In genomic region chr20:19809487-19809886, GRCh38 we compare ENCODE assay signal across 31 cellular contexts. TPM values are rescaled to one million over a fixed set of nuclear protein-coding genes. Genes with fewer than 3 reads are reported as not detected.
"Had no signal": no experiment of that assay in that cellular context is flagged by ENCODE, and none has a peak within 500 bp of the region (broad histone marks: within the 10 kb centered on the region; RNA-seq: fewer than 3 reads in every experiment).

No MANE protein-coding gene starts in this region.

- DNase-seq: activated CD4-positive, alpha-beta T cell treated with anti-CD3 and anti-CD28 coated beads, Interleukin-2, amount 10 ng/mL, durations not matched to agents 7 days and 5 days; activated CD4-positive, CD25-positive, alpha-beta regulatory T cell treated with anti-CD3 and anti-CD28 coated beads, Interleukin-2, amount 50 U/mL, for 72 hours; activated CD8-positive, alpha-beta memory T cell treated with anti-CD3 and anti-CD28 coated beads, Interleukin-2, amount 10 ng/mL, durations not matched to agents 7 days and 5 days; activated CD8-positive, alpha-beta T cell treated with anti-CD3 and anti-CD28 coated beads for 36 hours; activated gamma-delta T cell; activated naive CD4-positive, alpha-beta T cell treated with anti-CD3 and anti-CD28 coated beads, Interleukin-2, amount 50 U/mL, for 16 hours; activated naive CD8-positive, alpha-beta T cell treated with anti-CD3 and anti-CD28 coated beads, Interleukin-2, amount 50 U/mL, for 24 hours; activated T-cell treated with anti-CD3 and anti-CD28 coated beads for 4 hours; anterior cingulate cortex; brain microvascular endothelial cell; caudate nucleus; colonic mucosa; dorsolateral prefrontal cortex; effector memory CD8-positive, alpha-beta T cell; esophagus squamous epithelium; head of caudate nucleus; hypothalamus; natural killer cell; spleen; stimulated activated CD4-positive, alpha-beta T cell treated with anti-CD3 and anti-CD28 coated beads, Interleukin-4, amount 100 ng/mL, for 1 hour; stimulated activated naive CD4-positive, alpha-beta T cell; T-helper 1 cell; testis; trophoblast cell; uterus; WERI-Rb-1 had no signal

- H3K36me3 ChIP-seq: brain microvascular endothelial cell, colonic mucosa, spleen, uterus, WERI-Rb-1 had no signal

- ATAC-seq: activated CD8-positive, alpha-beta memory T cell treated with anti-CD3 and anti-CD28 coated beads, Interleukin-2, amount 10 ng/mL, durations not matched to agents 7 days and 5 days; activated CD8-positive, alpha-beta T cell treated with anti-CD3 and anti-CD28 coated beads for 36 hours; activated naive CD8-positive, alpha-beta T cell treated with anti-CD3 and anti-CD28 coated beads, Interleukin-2, amount 50 U/mL, for 24 hours; effector memory CD8-positive, alpha-beta T cell; gastroesophageal sphincter; natural killer cell had no signal

- H3K4me3 Mint-ChIP-seq: activated CD4-positive, alpha-beta T cell treated with anti-CD3 and anti-CD28 coated beads, Interleukin-2, amount 10 ng/mL, durations not matched to agents 7 days and 5 days; activated CD8-positive, alpha-beta memory T cell treated with anti-CD3 and anti-CD28 coated beads, Interleukin-2, amount 10 ng/mL, durations not matched to agents 7 days and 5 days; activated CD8-positive, alpha-beta T cell treated with anti-CD3 and anti-CD28 coated beads for 36 hours; activated naive CD8-positive, alpha-beta T cell treated with anti-CD3 and anti-CD28 coated beads, Interleukin-2, amount 50 U/mL, for 24 hours; activated T-helper 1 cell treated with anti-CD3 and anti-CD28 coated beads, Interleukin-12 subunit alpha, Interleukin-12 subunit beta, Interleukin-2, Interleukin-4 antibody, amounts not matched to agents 30 ng/mL and 10 ng/mL and 1 ng/mL, durations not matched to agents 14 hours and 24 hours and 36 hours; effector memory CD8-positive, alpha-beta T cell; natural killer cell had no signal

- H3K4me1 ChIP-seq: colonic mucosa had no signal

- H3K27me3 Mint-ChIP-seq: effector memory CD8-positive, alpha-beta T cell had no signal

- H3K4me1 Mint-ChIP-seq: activated CD4-positive, alpha-beta T cell treated with anti-CD3 and anti-CD28 coated beads, Interleukin-2, amount 10 ng/mL, durations not matched to agents 7 days and 5 days; natural killer cell had no signal

- H3K27me3 ChIP-seq: brain microvascular endothelial cell, colonic mucosa, dorsolateral prefrontal cortex, esophagus squamous epithelium, gastroesophageal sphincter, spleen, testis, uterus had no signal

- H3K9me3 Mint-ChIP-seq: activated CD4-positive, alpha-beta T cell treated with anti-CD3 and anti-CD28 coated beads, Interleukin-2, amount 10 ng/mL, durations not matched to agents 7 days and 5 days; activated CD8-positive, alpha-beta T cell treated with anti-CD3 and anti-CD28 coated beads for 36 hours; activated naive CD8-positive, alpha-beta T cell treated with anti-CD3 and anti-CD28 coated beads, Interleukin-2, amount 50 U/mL, for 24 hours; activated T-helper 1 cell treated with anti-CD3 and anti-CD28 coated beads, Interleukin-12 subunit alpha, Interleukin-12 subunit beta, Interleukin-2, Interleukin-4 antibody, amounts not matched to agents 30 ng/mL and 10 ng/mL and 1 ng/mL, durations not matched to agents 14 hours and 24 hours and 36 hours; natural killer cell had no signal

- FAIRE-seq: islet of Langerhans, TTC549 had no signal

- H3K27ac ChIP-seq: brain microvascular endothelial cell, colonic mucosa, esophagus squamous epithelium, gastroesophageal sphincter, spleen, testis, uterus, WERI-Rb-1 had no signal

- H3K9me3 ChIP-seq: colonic mucosa, esophagus squamous epithelium, gastroesophageal sphincter, spleen, testis, uterus had no signal

- H3K4me3 ChIP-seq: colonic mucosa, dorsolateral prefrontal cortex, esophagus squamous epithelium, gastroesophageal sphincter, lung, spleen, testis, uterus had no signal

- H3K27ac Mint-ChIP-seq: activated CD4-positive, alpha-beta T cell treated with anti-CD3 and anti-CD28 coated beads, Interleukin-2, amount 10 ng/mL, durations not matched to agents 7 days and 5 days; activated CD8-positive, alpha-beta memory T cell treated with anti-CD3 and anti-CD28 coated beads, Interleukin-2, amount 10 ng/mL, durations not matched to agents 7 days and 5 days; activated CD8-positive, alpha-beta T cell treated with anti-CD3 and anti-CD28 coated beads for 36 hours; activated naive CD8-positive, alpha-beta T cell treated with anti-CD3 and anti-CD28 coated beads, Interleukin-2, amount 50 U/mL, for 24 hours; activated T-helper 1 cell treated with anti-CD3 and anti-CD28 coated beads, Interleukin-12 subunit alpha, Interleukin-12 subunit beta, Interleukin-2, Interleukin-4 antibody, amounts not matched to agents 30 ng/mL and 10 ng/mL and 1 ng/mL, durations not matched to agents 14 hours and 24 hours and 36 hours; effector memory CD8-positive, alpha-beta T cell; natural killer cell had no signal

- H3K36me3 Mint-ChIP-seq: activated CD8-positive, alpha-beta memory T cell treated with anti-CD3 and anti-CD28 coated beads, Interleukin-2, amount 10 ng/mL, durations not matched to agents 7 days and 5 days; natural killer cell had no signal

RNA-seq across cellular contexts. Expression of gene RIN2, which starts 51.4 kb away (rescaled TPM):
- total RNA-seq: activated CD4-positive, alpha-beta T cell treated with anti-CD3 and anti-CD28 coated beads, Interleukin-2, amount 10 ng/mL, durations not matched to agents 7 days and 5 days; activated CD8-positive, alpha-beta memory T cell treated with anti-CD3 and anti-CD28 coated beads, Interleukin-2, amount 10 ng/mL, durations not matched to agents 7 days and 5 days; activated CD8-positive, alpha-beta T cell treated with anti-CD3 and anti-CD28 coated beads for 36 hours; activated T-helper 1 cell treated with anti-CD3 and anti-CD28 coated beads, Interleukin-12 subunit alpha, Interleukin-12 subunit beta, Interleukin-2, Interleukin-4 antibody, amounts not matched to agents 30 ng/mL and 10 ng/mL and 1 ng/mL, durations not matched to agents 14 hours and 24 hours and 36 hours had no signal
